In the genomic region with DNA sequence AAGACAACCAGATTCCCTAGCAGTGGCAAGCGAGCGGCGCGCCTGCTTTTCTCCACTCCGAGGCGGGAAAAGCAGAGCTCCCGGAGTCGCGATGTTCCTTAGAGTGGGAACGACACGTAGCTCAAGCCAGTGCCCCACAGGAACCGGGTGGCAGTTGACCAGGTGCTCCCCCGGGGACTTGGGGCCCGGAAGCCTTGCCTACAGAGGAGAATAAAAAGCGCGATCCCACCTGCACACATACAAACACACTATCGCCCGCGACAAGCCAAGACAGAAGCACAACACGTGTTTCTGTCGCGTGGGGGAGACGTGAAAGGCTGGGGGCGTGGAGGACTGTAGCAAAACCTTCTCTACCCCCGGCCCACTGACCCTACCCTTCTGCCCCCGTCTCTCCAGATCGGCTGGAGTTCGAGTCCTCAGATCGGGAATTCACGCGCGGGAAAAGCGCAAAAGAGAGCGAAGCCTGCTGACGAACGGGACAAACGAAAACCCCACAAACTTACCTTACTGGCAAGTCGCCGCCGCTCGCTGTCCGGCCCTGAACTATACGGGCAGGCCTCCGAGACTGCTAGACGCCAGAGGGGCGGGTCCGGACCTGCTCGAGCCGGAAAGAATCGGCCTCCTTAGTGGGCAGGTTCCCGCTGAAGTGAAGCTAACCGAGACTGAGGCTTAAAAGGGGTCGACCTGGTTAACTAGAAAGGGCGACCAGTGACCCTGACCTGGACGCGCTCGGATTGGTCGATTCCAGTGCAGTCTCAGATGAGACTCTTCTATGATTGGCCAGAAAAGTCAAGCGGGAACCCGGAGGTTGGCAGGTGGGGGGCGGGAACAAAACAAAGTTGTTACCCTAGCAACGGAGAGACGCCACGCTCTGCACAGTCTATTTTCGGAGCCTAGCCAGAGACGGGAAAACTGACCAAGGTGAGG, we compare ENCODE assay signal across 1 cellular context.
A peak's percentile ranks its signal among the peaks of the same experiment; 100 is the strongest.
TF ChIP-seq lines count a peak whose summit lies in the region.

DNAAF6 (plus strand) TSS at position 842 of the 927 bp plus-strand sequence. CDS start 6,265 bp downstream, outside the sequence.
A gene with protein sequence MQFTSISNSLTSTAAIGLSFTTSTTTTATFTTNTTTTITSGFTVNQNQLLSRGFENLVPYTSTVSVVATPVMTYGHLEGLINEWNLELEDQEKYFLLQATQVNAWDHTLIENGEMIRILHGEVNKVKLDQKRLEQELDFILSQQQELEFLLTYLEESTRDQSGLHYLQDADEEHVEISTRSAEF (minus strand): TSS at position 664 of the 927 bp plus-strand sequence. CDS start 31,287 bp downstream, outside the sequence.

TF ChIP-seq in HepG2, 621 proteins besides CTCF, POLR2A, EP300 and RAD21 (continued from another document):
- TF ChIP-seq ZNF20 (CRISPR knock-in tag; IDR thresholded peaks at IDR 0.05) (no peak), ZFY (CRISPR knock-in tag; IDR thresholded peaks at IDR 0.05) (peak; percentile 40; the same call in 1 of the 2 replicates), CBX1 (IDR thresholded peaks at IDR 0.05; ENCODE audit: low read depth) (no peak), ZNF687 (CRISPR knock-in tag; IDR thresholded peaks at IDR 0.05) (peak; percentile 68)
